In genomic region chr3:33919312-33919711, GRCh38 we compare ENCODE assay signal across 13 cellular contexts.
"Had no signal": no experiment of that assay in that cellular context is flagged by ENCODE, and none has a peak within 500 bp of the region (broad histone marks: within the 10 kb centered on the region; RNA-seq: fewer than 3 reads in every experiment).

No MANE protein-coding gene starts in this region.

- H3K4me3 Mint-ChIP-seq: activated CD8-positive, alpha-beta T cell treated with anti-CD3 and anti-CD28 coated beads, Interleukin-2, amount 10 ng/mL, durations not matched to agents 7 days and 5 days; activated naive CD4-positive, alpha-beta T cell treated with anti-CD3 and anti-CD28 coated beads for 36 hours; T-cell had no signal

- ATAC-seq: activated CD8-positive, alpha-beta T cell treated with anti-CD3 and anti-CD28 coated beads, Interleukin-2, amount 10 ng/mL, durations not matched to agents 7 days and 5 days; T-cell had no signal

- H3K27me3 ChIP-seq: thyroid gland had no signal

- H3K9me3 Mint-ChIP-seq: activated naive CD4-positive, alpha-beta T cell treated with anti-CD3 and anti-CD28 coated beads for 36 hours had no signal

- H3K36me3 ChIP-seq: left ventricle myocardium inferior, thyroid gland, WERI-Rb-1 had no signal

- H3K36me3 Mint-ChIP-seq: T-cell had no signal

- H3K27ac Mint-ChIP-seq: activated CD8-positive, alpha-beta T cell treated with anti-CD3 and anti-CD28 coated beads, Interleukin-2, amount 10 ng/mL, durations not matched to agents 7 days and 5 days; activated naive CD4-positive, alpha-beta T cell treated with anti-CD3 and anti-CD28 coated beads for 36 hours; T-cell had no signal

- H3K4me1 ChIP-seq: left ventricle myocardium inferior, thyroid gland had no signal

- DNase-seq: activated CD4-positive, alpha-beta T cell treated with anti-CD3 and anti-CD28 coated beads for 48 hours; activated CD8-positive, alpha-beta T cell treated with anti-CD3 and anti-CD28 coated beads, Interleukin-2, amount 10 ng/mL, durations not matched to agents 7 days and 5 days; activated naive CD4-positive, alpha-beta T cell treated with anti-CD3 and anti-CD28 coated beads for 36 hours; caudate nucleus; cortex of kidney; erythroblast; left ventricle myocardium inferior; posterior cingulate gyrus; small intestine; T-cell; T1000; thyroid gland; WERI-Rb-1 had no signal

- H3K4me3 ChIP-seq: left ventricle myocardium inferior, thyroid gland had no signal

- H3K27ac ChIP-seq: left ventricle myocardium inferior, thyroid gland, WERI-Rb-1 had no signal

- H3K9me3 ChIP-seq: left ventricle myocardium inferior, thyroid gland had no signal
